In genomic region chr7:50334341-50334994, GRCh38 we compare ENCODE assay signal across 2 cellular contexts.
TF ChIP-seq lines count a peak whose summit lies in the region.

No MANE protein-coding gene starts in this region.

TF ChIP-seq in GM12891, 5 proteins besides CTCF, POLR2A, EP300 and RAD21:
- no peak for TF ChIP-seq SPI1 (IDR thresholded peaks at IDR 0.05; ENCODE audit: low read depth, low read length)
- TF ChIP-seq TAF1 (IDR thresholded peaks at IDR 0.05; ENCODE audit: low read depth, low read length): no peak
- TF ChIP-seq POU2F2 (IDR thresholded peaks at IDR 0.05; ENCODE audit: low read depth, low read length): no peak
- TF ChIP-seq POLR2AphosphoS5 (IDR thresholded peaks at IDR 0.05; ENCODE audit: low read depth, low read length): no peak
- no peak for TF ChIP-seq PAX5 (IDR thresholded peaks at IDR 0.05; ENCODE audit: insufficient read depth, low read length, severe bottlenecking)

TF ChIP-seq in SK-N-SH, 30 proteins besides CTCF, POLR2A, EP300 and RAD21:
- no peak for TF ChIP-seq RCOR1 (IDR thresholded peaks at IDR 0.05; ENCODE audit: low read length)
- TF ChIP-seq POLR2AphosphoS5 (IDR thresholded peaks at IDR 0.05; ENCODE audit: low read depth, low read length): no peak
- TF ChIP-seq FOSL2 (IDR thresholded peaks at IDR 0.05; ENCODE audit: borderline replicate concordance, low read depth): no peak
- TF ChIP-seq USF2 (IDR thresholded peaks at IDR 0.05; ENCODE audit: borderline replicate concordance, low read depth, low read length): no peak
- TF ChIP-seq REST (IDR thresholded peaks at IDR 0.05; ENCODE audit: low read depth, low read length): no peak
- TF ChIP-seq ELF1 (IDR thresholded peaks at IDR 0.05): no peak
- TF ChIP-seq, protein P1, sequence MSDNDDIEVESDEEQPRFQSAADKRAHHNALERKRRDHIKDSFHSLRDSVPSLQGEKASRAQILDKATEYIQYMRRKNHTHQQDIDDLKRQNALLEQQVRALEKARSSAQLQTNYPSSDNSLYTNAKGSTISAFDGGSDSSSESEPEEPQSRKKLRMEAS (IDR thresholded peaks at IDR 0.05; ENCODE audit: low read depth): no peak
- no peak for TF ChIP-seq MXI1 (IDR thresholded peaks at IDR 0.05; ENCODE audit: low read depth, low read length)
- TF ChIP-seq FOXM1 (IDR thresholded peaks at IDR 0.05; ENCODE audit: low read depth): no peak
- TF ChIP-seq, protein P2, sequence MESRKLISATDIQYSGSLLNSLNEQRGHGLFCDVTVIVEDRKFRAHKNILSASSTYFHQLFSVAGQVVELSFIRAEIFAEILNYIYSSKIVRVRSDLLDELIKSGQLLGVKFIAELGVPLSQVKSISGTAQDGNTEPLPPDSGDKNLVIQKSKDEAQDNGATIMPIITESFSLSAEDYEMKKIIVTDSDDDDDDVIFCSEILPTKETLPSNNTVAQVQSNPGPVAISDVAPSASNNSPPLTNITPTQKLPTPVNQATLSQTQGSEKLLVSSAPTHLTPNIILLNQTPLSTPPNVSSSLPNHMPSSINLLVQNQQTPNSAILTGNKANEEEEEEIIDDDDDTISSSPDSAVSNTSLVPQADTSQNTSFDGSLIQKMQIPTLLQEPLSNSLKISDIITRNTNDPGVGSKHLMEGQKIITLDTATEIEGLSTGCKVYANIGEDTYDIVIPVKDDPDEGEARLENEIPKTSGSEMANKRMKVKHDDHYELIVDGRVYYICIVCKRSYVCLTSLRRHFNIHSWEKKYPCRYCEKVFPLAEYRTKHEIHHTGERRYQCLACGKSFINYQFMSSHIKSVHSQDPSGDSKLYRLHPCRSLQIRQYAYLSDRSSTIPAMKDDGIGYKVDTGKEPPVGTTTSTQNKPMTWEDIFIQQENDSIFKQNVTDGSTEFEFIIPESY (IDR thresholded peaks at IDR 0.05; ENCODE audit: borderline replicate concordance, low read depth): no peak
- no peak for TF ChIP-seq MEF2A (IDR thresholded peaks at IDR 0.05; ENCODE audit: borderline replicate concordance, low read depth)
- no peak for TF ChIP-seq CHD2 (IDR thresholded peaks at IDR 0.05; ENCODE audit: low read length, partially characterized antibody)
- no peak for TF ChIP-seq FOXJ3 (CRISPR knock-in tag; IDR thresholded peaks at IDR 0.05)
- no peak for TF ChIP-seq YY1 (IDR thresholded peaks at IDR 0.05; ENCODE audit: low read depth)
- TF ChIP-seq GATA2 (CRISPR knock-in tag; IDR thresholded peaks at IDR 0.05): no peak
- no peak for TF ChIP-seq GABPA (IDR thresholded peaks at IDR 0.05; ENCODE audit: low read depth)
- no peak for TF ChIP-seq SIN3A (IDR thresholded peaks at IDR 0.05; ENCODE audit: borderline replicate concordance, low read depth, low read length)
- TF ChIP-seq RXRA (IDR thresholded peaks at IDR 0.05; ENCODE audit: borderline replicate concordance, low read depth): no peak
- TF ChIP-seq USF1 (IDR thresholded peaks at IDR 0.05; ENCODE audit: borderline replicate concordance, low read depth): no peak
- TF ChIP-seq TAF1 (IDR thresholded peaks at IDR 0.05; ENCODE audit: borderline replicate concordance, low read depth, low read length): no peak
